12 cellular contexts compared by ENCODE assay signal in genomic region chr2:197210450-197210849, GRCh38.
DNase-seq lines count a peak whose midpoint lies in the region; ATAC-seq, FAIRE-seq and TF ChIP-seq lines count a peak whose summit lies in the region.
"Had no signal": no experiment of that assay in that cellular context is flagged by ENCODE, and none has a peak within 500 bp of the region (broad histone marks: within the 10 kb centered on the region; RNA-seq: fewer than 3 reads in every experiment).

No MANE protein-coding gene starts in this region.

- H3K79me2 ChIP-seq in PC-9 (ENCODE audit: low read depth) = no peaks in the 10 kb centered on the region

- peaks cover 18% of the 10 kb centered on the region for H3K4me1 ChIP-seq in PC-9 (replicated peaks; ENCODE audit: insufficient read depth)
- peaks cover under 1 to 78% (median 61%) of the 10 kb centered on the region in 4 donors for H3K4me1 ChIP-seq in esophagus muscularis mucosa
- H3K4me1 ChIP-seq: foreskin keratinocyte had no signal

- no peaks in the 10 kb centered on the region for H4K20me1 ChIP-seq in PC-9 (ENCODE audit: insufficient read depth)

- TF ChIP-seq POLR2A in GM12892 (IDR thresholded peaks at IDR 0.05; ENCODE audit: low read depth, low read length) (no peak), esophagus muscularis mucosa (IDR thresholded peaks at IDR 0.05; ENCODE audit: low read depth) (no peak)

- in situ Hi-C loops in brain microvascular endothelial cell (cut with HindIII; ENCODE audit: low pct_ligation_motif_present, low sequenced_read_pairs) = no loop called here

- FAIRE-seq in GM12892 (lab: Jason Lieb, UNC) = peak; percentile 88

- POLR2A ChIA-PET in PC-9 (lab: Charles Lee; ENCODE audit: unreplicated experiment) = no interaction called here

- no peaks in the 10 kb centered on the region for H3K9me3 Mint-ChIP-seq in stimulated activated effector memory CD8-positive, alpha-beta T cell treated with anti-CD3 and anti-CD28 coated beads, Interleukin-12 subunit alpha, Interleukin-12 subunit beta, amount 100 ng/mL, for 72 hours

- peaks cover 32% of the 10 kb centered on the region for H3K36me3 Mint-ChIP-seq in stimulated activated effector memory CD8-positive, alpha-beta T cell treated with anti-CD3 and anti-CD28 coated beads, Interleukin-12 subunit alpha, Interleukin-12 subunit beta, amount 100 ng/mL, for 72 hours

- ATAC-seq in stimulated activated effector memory CD8-positive, alpha-beta T cell treated with anti-CD3 and anti-CD28 coated beads, Interleukin-12 subunit alpha, Interleukin-12 subunit beta, amount 100 ng/mL, for 72 hours = no peak
- ATAC-seq: foreskin keratinocyte, right cardiac atrium had no signal

- CTCF ChIA-PET in PC-9 (lab: Charles Lee) = no interaction called here

- H3K27me3 ChIP-seq in PC-9 (ENCODE audit: insufficient read depth, low read depth) (no peaks in the 10 kb centered on the region), esophagus muscularis mucosa (no peaks in the 10 kb centered on the region), brain microvascular endothelial cell (replicated peaks) (no peaks in the 10 kb centered on the region)
- H3K27me3 ChIP-seq: foreskin keratinocyte had no signal

- DNase-seq in GM12892 (ENCODE audit: insufficient read length) (no peak), PC-9 (no peak), esophagus muscularis mucosa (ENCODE audit: extremely low spot score) (peak; percentile 55), NCI-H146 treated with DMSO at 0.1 percent for 48 hours (lab: John Stamatoyannopoulos, UW; ENCODE audit: unreplicated experiment) (no peak), brain microvascular endothelial cell (no peak)
- no peak for DNase-seq in stimulated activated effector memory CD8-positive, alpha-beta T cell treated with anti-CD3 and anti-CD28 coated beads, Interleukin-12 subunit alpha, Interleukin-12 subunit beta, amount 100 ng/mL, for 72 hours (ENCODE audit: low spot score in 2 of 2)
- DNase-seq in stimulated activated CD4-positive, alpha-beta T cell treated with anti-CD3 and anti-CD28 coated beads, Interleukin-4, amount 100 ng/mL, for 4 hours = no peak
- DNase-seq: foreskin keratinocyte, GM23248, right cardiac atrium, SIG-M5 had no signal

- H3K4me3 ChIP-seq in PC-9 = no peak overlapping the region
- no peak overlapping the region for H3K4me3 ChIP-seq in esophagus muscularis mucosa
- H3K4me3 ChIP-seq in brain microvascular endothelial cell (ENCODE audit: low read depth, low read length) = no peak overlapping the region
- H3K4me3 ChIP-seq: GM23248, lung had no signal

- no peak for TF ChIP-seq EP300 in esophagus muscularis mucosa (IDR thresholded peaks at IDR 0.05)

- H3K27ac ChIP-seq in PC-9 = peak overlapping the region; percentile 51
- H3K27ac ChIP-seq in esophagus muscularis mucosa (replicated peaks in 1 of 4) = peak overlapping the region in 3 of 4 donors; percentile 15 to 25 (median 24)
- H3K27ac ChIP-seq in brain microvascular endothelial cell = no peak overlapping the region
- H3K27ac ChIP-seq: foreskin keratinocyte, GM23248 had no signal

- BruUV-seq in PC-9 (replicated peaks; lab: Mats Ljungman, UMichigan) = no TSS peak

- peak overlapping the region; percentile 25; the same call in 1 of the 2 replicates for H3K4me2 ChIP-seq in PC-9

- no peaks in the 10 kb centered on the region; the same call in 1 of the 2 replicates for H3F3A ChIP-seq in PC-9 (ENCODE audit: insufficient read depth, low read depth)

- H3K4me1 Mint-ChIP-seq in stimulated activated effector memory CD8-positive, alpha-beta T cell treated with anti-CD3 and anti-CD28 coated beads, Interleukin-12 subunit alpha, Interleukin-12 subunit beta, amount 100 ng/mL, for 72 hours = peaks cover 84% of the 10 kb centered on the region

- no peaks in the 10 kb centered on the region for H3K9me2 ChIP-seq in PC-9 (ENCODE audit: insufficient read depth)

- no peaks in the 10 kb centered on the region for H3K9me3 ChIP-seq in PC-9 (ENCODE audit: insufficient read depth, low read depth)
- no peaks in the 10 kb centered on the region for H3K9me3 ChIP-seq in esophagus muscularis mucosa

- intact Hi-C loops in PC-9 (cut with micrococcal nuclease; ENCODE audit: unreplicated experiment) (no loop called here), esophagus muscularis mucosa (cut with DNase I) (no loop called here)

- TF ChIP-seq CTCF in PC-9 (conservative IDR thresholded peaks at IDR 0.05) (no peak), esophagus muscularis mucosa (IDR thresholded peaks at IDR 0.05) (no peak), brain microvascular endothelial cell (IDR thresholded peaks at IDR 0.05; ENCODE audit: low read depth, low read length, missing control alignments) (no peak)

- peak overlapping the region; percentile 62 for H3K4me3 Mint-ChIP-seq in stimulated activated effector memory CD8-positive, alpha-beta T cell treated with anti-CD3 and anti-CD28 coated beads, Interleukin-12 subunit alpha, Interleukin-12 subunit beta, amount 100 ng/mL, for 72 hours

- WGBS in esophagus muscularis mucosa = 69% methylated on average over 3 of the region's 3 CpGs

- H3K27ac Mint-ChIP-seq in stimulated activated effector memory CD8-positive, alpha-beta T cell treated with anti-CD3 and anti-CD28 coated beads, Interleukin-12 subunit alpha, Interleukin-12 subunit beta, amount 100 ng/mL, for 72 hours = peak overlapping the region; percentile 95

- no peaks in the 10 kb centered on the region for H3K36me3 ChIP-seq in PC-9 (ENCODE audit: low read depth)
- no peaks in the 10 kb centered on the region for H3K36me3 ChIP-seq in esophagus muscularis mucosa
- H3K36me3 ChIP-seq in brain microvascular endothelial cell (replicated peaks) = no peaks in the 10 kb centered on the region

- no peak overlapping the region for H2AFZ ChIP-seq in PC-9
- H2AFZ ChIP-seq: GM23248 had no signal
